Comparison of ENCODE assay signal across 14 cellular contexts in genomic region chr7:138898255-138898654, GRCh38.
A peak's percentile ranks its signal among the peaks of the same experiment; 100 is the strongest.
DNase-seq lines count a peak whose midpoint lies in the region; ATAC-seq and TF ChIP-seq lines count a peak whose summit lies in the region.
"Had no signal": no experiment of that assay in that cellular context is flagged by ENCODE, and none has a peak within 500 bp of the region (broad histone marks: within the 10 kb centered on the region; RNA-seq: fewer than 3 reads in every experiment).

No MANE protein-coding gene starts in this region.

- 73 to 74% methylated on average over 3 of the region's 3 CpGs for WGBS in body of pancreas, 2 donors

- H3K4me3 ChIP-seq in PC-3 (ENCODE audit: low read length), result no peak overlapping the region
- H3K4me3 ChIP-seq in body of pancreas, result no peak overlapping the region
- no peak overlapping the region for H3K4me3 ChIP-seq in H7 (ENCODE audit: insufficient read depth, low read depth, low read length)
- H3K4me3 ChIP-seq in gastrocnemius medialis, result no peak overlapping the region
- H3K4me3 ChIP-seq: dorsolateral prefrontal cortex had no signal

- in situ Hi-C loops in gastrocnemius medialis (cut with MboI; ENCODE audit: low sequenced_read_pairs in 4 of 4), result no loop called here

- H3K9ac ChIP-seq in PC-3 (ENCODE audit: low read length), result peak overlapping the region; percentile 81

- peaks cover 35% of the 10 kb centered on the region for H3K4me1 Mint-ChIP-seq in CD4-positive, alpha-beta T cell (ENCODE audit: low read depth)
- H3K4me1 Mint-ChIP-seq in activated naive CD8-positive, alpha-beta T cell (ENCODE audit: low read depth), result peaks cover 42% of the 10 kb centered on the region

- H3K9me2 ChIP-seq in PC-3 (replicated peaks; ENCODE audit: low read length), result no peaks in the 10 kb centered on the region

- ATAC-seq in CD4-positive, alpha-beta T cell (ENCODE audit: poor library complexity), result peak; percentile 73
- ATAC-seq in GM19351 (IDR thresholded peaks at IDR 0.05; ENCODE audit: unreplicated experiment), result peak; percentile 67
- peak; percentile 65 for ATAC-seq in PC-3
- ATAC-seq in body of pancreas, result no peak
- no peak for ATAC-seq in gastrocnemius medialis

- POLR2A ChIA-PET in CD4-positive, alpha-beta T cell (lab: Charles Lee), result interaction anchor here (0.9 kb wide), 1 partner anchor 146 kb away, joined by 3 read pairs; no protein-coding TSS in a partner anchor
- POLR2A ChIA-PET in PC-3 (lab: Charles Lee; ENCODE audit: unreplicated experiment), result interaction anchor here (0.6 to 0.7 kb wide), 2 partner anchors 82 to 88 kb away, joined by 4 to 5 read pairs; no protein-coding TSS in a partner anchor

- peak in 4 of 10 experiments; percentile 6 to 31 (median 18) for DNase-seq in CD4-positive, alpha-beta T cell
- DNase-seq in PC-3 (peak; percentile 84), SHP77 (lab: John Stamatoyannopoulos, UW) (no peak), body of pancreas (no peak), H7 (no peak), gastrocnemius medialis (no peak)
- DNase-seq: activated effector memory CD4-positive, alpha-beta T cell treated with Interleukin-2 at 50 U/mL for 16 hours; C1 segment of cervical spinal cord; dorsolateral prefrontal cortex; NCI-H1694 treated with DMSO at 0.1 percent for 48 hours; NK-92 treated with Interleukin-12 subunit alpha and Interleukin-12 subunit beta, amount 100 ng/mL, for 24 hours; T1000 had no signal

- peaks cover 33% of the 10 kb centered on the region for H3K36me3 ChIP-seq in PC-3 (ENCODE audit: low read depth, low read length)
- no peaks in the 10 kb centered on the region for H3K36me3 ChIP-seq in body of pancreas (replicated peaks in 1 of 2; ENCODE audit: insufficient read depth in 1 of 2, low read depth in 2 of 2)
- peaks cover 5% of the 10 kb centered on the region for H3K36me3 ChIP-seq in H7 (replicated peaks; ENCODE audit: control insufficient read depth, insufficient read depth, low read length)
- H3K36me3 ChIP-seq in gastrocnemius medialis, result no peaks in the 10 kb centered on the region

- no peaks in the 10 kb centered on the region for H3K9me3 Mint-ChIP-seq in CD4-positive, alpha-beta T cell
- H3K9me3 Mint-ChIP-seq in activated naive CD8-positive, alpha-beta T cell (ENCODE audit: low read depth), result no peaks in the 10 kb centered on the region

- H3F3A ChIP-seq in PC-3 (ENCODE audit: low read length, unreplicated experiment), result peaks cover 16% of the 10 kb centered on the region

- no peak overlapping the region for H3K27ac Mint-ChIP-seq in CD4-positive, alpha-beta T cell
- H3K27ac Mint-ChIP-seq in activated naive CD8-positive, alpha-beta T cell, result no peak overlapping the region

- H3K27me3 ChIP-seq in CD4-positive, alpha-beta T cell (ENCODE audit: control insufficient read depth, insufficient read depth, low read length), result no peaks in the 10 kb centered on the region
- H3K27me3 ChIP-seq in PC-3 (ENCODE audit: low read length) (no peaks in the 10 kb centered on the region), body of pancreas (no peaks in the 10 kb centered on the region), H7 (ENCODE audit: control insufficient read depth, insufficient read depth, low read length) (no peaks in the 10 kb centered on the region), gastrocnemius medialis (no peaks in the 10 kb centered on the region)
- H3K27me3 ChIP-seq: dorsolateral prefrontal cortex had no signal

- CTCF ChIA-PET in CD4-positive, alpha-beta T cell (lab: Charles Lee), result interaction anchor here (6.2 kb wide), 1 partner anchor 12 kb away, joined by 29 read pairs; no protein-coding TSS in a partner anchor
- CTCF ChIA-PET in PC-3 (lab: Charles Lee), result interaction anchor here (0.7 kb wide), 1 partner anchor 177 kb away, joined by 3 read pairs; no protein-coding TSS in a partner anchor

- peaks cover 16% of the 10 kb centered on the region for H3K27me3 Mint-ChIP-seq in CD4-positive, alpha-beta T cell
- peaks cover 4% of the 10 kb centered on the region for H3K27me3 Mint-ChIP-seq in activated naive CD8-positive, alpha-beta T cell

- H2AFZ ChIP-seq in PC-3 (ENCODE audit: low read length), result no peak overlapping the region

- H3K36me3 Mint-ChIP-seq in CD4-positive, alpha-beta T cell (ENCODE audit: low read depth), result no peaks in the 10 kb centered on the region
- H3K36me3 Mint-ChIP-seq in activated naive CD8-positive, alpha-beta T cell, result no peaks in the 10 kb centered on the region

- intact Hi-C loops in CD4-positive, alpha-beta T cell (cut with DNase I, micrococcal nuclease), result loop anchor here in 1 of 2 experiments (10.0 kb wide), 1 partner anchor 437 kb away; no protein-coding TSS in a partner anchor
- intact Hi-C loops in PC-3 (cut with micrococcal nuclease) (loop anchor here (1.0 kb wide), 2 partner anchors 9 to 37 kb away; no protein-coding TSS in a partner anchor), body of pancreas (cut with DNase I) (no loop called here), gastrocnemius medialis (cut with DNase I; ENCODE audit: low total_unique reads) (no loop called here)

- peaks cover 4% of the 10 kb centered on the region for H3K79me2 ChIP-seq in PC-3 (ENCODE audit: low read length)

- no peak overlapping the region for H3K27ac ChIP-seq in CD4-positive, alpha-beta T cell (ENCODE audit: low read depth, low read length)
- H3K27ac ChIP-seq in PC-3 (ENCODE audit: low read length) (peak overlapping the region; percentile 99), body of pancreas (no peak overlapping the region), gastrocnemius medialis (no peak overlapping the region)
- H3K27ac ChIP-seq: dorsolateral prefrontal cortex had no signal

- TF ChIP-seq CTCF in CD4-positive, alpha-beta T cell (IDR thresholded peaks at IDR 0.05), result no peak
- TF ChIP-seq CTCF in PC-3 (conservative IDR thresholded peaks at IDR 0.05; ENCODE audit: low read depth, low read length) (no peak), body of pancreas (IDR thresholded peaks at IDR 0.05) (no peak), gastrocnemius medialis (IDR thresholded peaks at IDR 0.05 in 4 of 5, conservative IDR thresholded peaks at IDR 0.05 in 1 of 5) (no peak)

- H3K4me1 ChIP-seq in PC-3 (ENCODE audit: insufficient read depth, low read length), result peaks cover 74% of the 10 kb centered on the region
- no peaks in the 10 kb centered on the region for H3K4me1 ChIP-seq in body of pancreas
- no peaks in the 10 kb centered on the region for H3K4me1 ChIP-seq in gastrocnemius medialis

- H4K20me1 ChIP-seq in PC-3 (ENCODE audit: low read length), result no peaks in the 10 kb centered on the region

- H3K4me2 ChIP-seq in PC-3 (ENCODE audit: low read length), result no peak overlapping the region

- TF ChIP-seq POLR2A in body of pancreas (IDR thresholded peaks at IDR 0.05) (no peak), gastrocnemius medialis (IDR thresholded peaks at IDR 0.05) (no peak)

- H3K9me3 ChIP-seq in CD4-positive, alpha-beta T cell (ENCODE audit: control insufficient read depth, low read length), result no peaks in the 10 kb centered on the region
- H3K9me3 ChIP-seq in PC-3 (ENCODE audit: low read length) (no peaks in the 10 kb centered on the region), body of pancreas (no peaks in the 10 kb centered on the region), gastrocnemius medialis (no peaks in the 10 kb centered on the region)

- no TSS peak for BruUV-seq in PC-3 (replicated peaks; lab: Mats Ljungman, UMichigan)

- H3K4me3 Mint-ChIP-seq in CD4-positive, alpha-beta T cell, result no peak overlapping the region
- H3K4me3 Mint-ChIP-seq in activated naive CD8-positive, alpha-beta T cell, result peak overlapping the region; percentile 38

Comparison
In these comparisons a context has a peak if more than half of its experiments do, and no peak if none do; other contexts are left out.
1. ATAC-seq: peak in CD4-positive, alpha-beta T cell (single experiment), GM19351 (single experiment) and PC-3 (single experiment); none in body of pancreas (single experiment) and gastrocnemius medialis (0 of 2).